In the genomic region with DNA sequence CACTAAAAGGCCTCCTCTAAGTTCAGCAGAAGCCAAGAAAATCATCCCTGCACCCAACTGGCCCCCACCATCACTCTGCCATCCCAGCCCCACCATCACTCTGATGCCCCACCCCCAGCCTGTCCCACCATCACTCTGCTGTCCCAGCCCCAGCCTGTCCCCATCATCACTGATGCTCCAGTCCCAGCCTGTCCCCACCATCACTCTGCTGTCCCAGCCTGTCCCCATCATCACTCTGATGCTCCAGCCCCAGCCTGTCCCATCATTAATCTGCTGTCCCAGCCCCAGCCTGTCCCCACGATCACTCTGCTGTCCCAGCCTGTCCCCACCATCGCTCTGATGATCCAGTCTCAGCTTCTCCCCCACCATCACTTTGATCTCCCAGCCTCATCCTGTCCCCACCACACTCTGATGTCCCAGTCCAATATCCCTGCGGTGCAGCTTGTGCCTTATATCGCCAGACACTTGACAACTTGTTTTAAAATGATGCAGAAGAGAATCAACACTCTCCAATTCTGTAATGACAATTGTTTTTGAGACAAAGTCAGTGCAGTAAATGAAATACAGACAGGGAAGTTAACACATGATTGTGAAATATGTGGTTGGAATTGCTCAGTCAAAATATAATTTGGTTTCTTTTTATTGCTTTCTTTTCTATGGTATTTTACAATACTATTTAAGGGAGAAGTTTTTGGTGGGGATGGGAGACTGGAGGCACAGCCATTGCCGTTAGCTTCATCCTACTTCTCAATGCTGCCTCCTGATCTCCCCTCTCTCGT, we compare ENCODE assay signal across 12 cellular contexts.
DNase-seq lines count a peak whose midpoint lies in the region; FAIRE-seq and TF ChIP-seq lines count a peak whose summit lies in the region.
"Had no signal": no experiment of that assay in that cellular context is flagged by ENCODE, and none has a peak within 500 bp of the region (broad histone marks: within the 10 kb centered on the region; RNA-seq: fewer than 3 reads in every experiment).

No MANE protein-coding gene starts in this region.

- peaks cover 4% of the 10 kb centered on the region for H3K36me3 Mint-ChIP-seq in T-helper 2 cell treated with Interferon-gamma antibody and Interleukin-4, amounts not matched to agents 5 μg/mL and 100 μg/mL, for 36 hours (ENCODE audit: low read depth)

- H3K27ac ChIP-seq in dorsolateral prefrontal cortex (no peak overlapping the region), ascending aorta (no peak overlapping the region)

- FAIRE-seq in HTR-8/SVneo (lab: Jason Lieb, UNC), result peak; percentile 69

- no peak overlapping the region for H3K4me3 ChIP-seq in AG10803 (ENCODE audit: low read length)
- H3K4me3 ChIP-seq in dorsolateral prefrontal cortex, result no peak overlapping the region
- no peak overlapping the region for H3K4me3 ChIP-seq in ascending aorta

- H3K27ac Mint-ChIP-seq in T-helper 2 cell treated with Interferon-gamma antibody and Interleukin-4, amounts not matched to agents 5 μg/mL and 100 μg/mL, for 36 hours, result peak overlapping the region; percentile 45

- intact Hi-C loops in dorsolateral prefrontal cortex (cut with DNase I) (no loop called here), cardiac septum (cut with DNase I) (no loop called here), ascending aorta (cut with DNase I) (no loop called here)

- H3K27me3 ChIP-seq in dorsolateral prefrontal cortex (peaks cover 0 to 9% (median 0%) of the 10 kb centered on the region in 45 donors), ascending aorta (no peaks in the 10 kb centered on the region)

- DNase-seq in AG10803 (ENCODE audit: low read depth), result peak; percentile 62
- no peak for DNase-seq in HTR-8/SVneo (ENCODE audit: insufficient read length, low spot score)
- DNase-seq in T-helper 2 cell treated with Interferon-gamma antibody and Interleukin-4, amounts not matched to agents 5 μg/mL and 100 μg/mL, for 36 hours (ENCODE audit: low spot score), result no peak
- peak; percentile 49 for DNase-seq in iris pigment epithelial cell (ENCODE audit: low read depth)
- no peak for DNase-seq in dorsolateral prefrontal cortex
- DNase-seq in cardiac septum (ENCODE audit: low spot score), result no peak
- DNase-seq in ascending aorta (ENCODE audit: low spot score in 2 of 2), result no peak
- DNase-seq in erythroblast (lab: John Stamatoyannopoulos, UW), result no peak
- DNase-seq: cortex of kidney, HCEC 1CT, hippocampal formation, NCI-H748 treated with DMSO at 0.1 percent for 48 hours had no signal

- no peaks in the 10 kb centered on the region for H3K9me3 Mint-ChIP-seq in T-helper 2 cell treated with Interferon-gamma antibody and Interleukin-4, amounts not matched to agents 5 μg/mL and 100 μg/mL, for 36 hours

- no peaks in the 10 kb centered on the region for H3K9me3 ChIP-seq in ascending aorta

- H3K36me3 ChIP-seq in ascending aorta, result no peaks in the 10 kb centered on the region

- TF ChIP-seq CTCF in AG10803 (conservative IDR thresholded peaks at IDR 0.05; ENCODE audit: low read length), result no peak
- TF ChIP-seq CTCF in dorsolateral prefrontal cortex (IDR thresholded peaks at IDR 0.05 in 54 of 56, conservative IDR thresholded peaks at IDR 0.05 in 2 of 56; ENCODE audit: low read depth in 1 of 56, partially characterized antibody in 56 of 56), result no peak
- TF ChIP-seq CTCF in ascending aorta (IDR thresholded peaks at IDR 0.05), result no peak

- H3K4me1 Mint-ChIP-seq in T-helper 2 cell treated with Interferon-gamma antibody and Interleukin-4, amounts not matched to agents 5 μg/mL and 100 μg/mL, for 36 hours (ENCODE audit: low read depth), result peaks cover 47% of the 10 kb centered on the region

- peak overlapping the region; percentile 23 for H3K4me3 Mint-ChIP-seq in T-helper 2 cell treated with Interferon-gamma antibody and Interleukin-4, amounts not matched to agents 5 μg/mL and 100 μg/mL, for 36 hours

- no peak for TF ChIP-seq POLR2A in erythroblast (IDR thresholded peaks at IDR 0.05; ENCODE audit: low read length)

- H3K4me1 ChIP-seq in ascending aorta, result no peaks in the 10 kb centered on the region

- H3K27me3 Mint-ChIP-seq in T-helper 2 cell treated with Interferon-gamma antibody and Interleukin-4, amounts not matched to agents 5 μg/mL and 100 μg/mL, for 36 hours (ENCODE audit: low read depth), result no peaks in the 10 kb centered on the region

Comparison
In these comparisons a context has a peak if more than half of its experiments do, and no peak if none do; other contexts are left out.
1. DNase-seq: peak in AG10803 (single experiment) and iris pigment epithelial cell (single experiment); none in HTR-8/SVneo (single experiment), T-helper 2 cell treated with Interferon-gamma antibody and Interleukin-4, amounts not matched to agents 5 μg/mL and 100 μg/mL, for 36 hours (single experiment), dorsolateral prefrontal cortex (0 of 10), cardiac septum (single experiment), ascending aorta (0 of 2) and erythroblast (0 of 2).